10 cellular contexts compared by ENCODE assay signal in genomic region chr5:160315968-160316367, GRCh38. TPM values are rescaled to one million over a fixed set of nuclear protein-coding genes. Genes with fewer than 3 reads are reported as not detected.
A peak's percentile ranks its signal among the peaks of the same experiment; 100 is the strongest.
DNase-seq lines count a peak whose midpoint lies in the region; ATAC-seq and TF ChIP-seq lines count a peak whose summit lies in the region.
"Had no signal": no experiment of that assay in that cellular context is flagged by ENCODE, and none has a peak within 500 bp of the region (broad histone marks: within the 10 kb centered on the region; RNA-seq: fewer than 3 reads in every experiment).

No MANE protein-coding gene starts in this region.

- peaks cover 17% of the 10 kb centered on the region for H3K4me1 ChIP-seq in body of pancreas
- H3K4me1 ChIP-seq in prostate gland (replicated peaks) = no peaks in the 10 kb centered on the region

- no peaks in the 10 kb centered on the region for H3K36me3 ChIP-seq in body of pancreas (replicated peaks in 1 of 2; ENCODE audit: insufficient read depth in 1 of 2, low read depth in 2 of 2)
- H3K36me3 ChIP-seq in prostate gland = no peaks in the 10 kb centered on the region
- H3K36me3 ChIP-seq: brain microvascular endothelial cell, thoracic aorta had no signal

- no peak for TF ChIP-seq POLR2A in body of pancreas (IDR thresholded peaks at IDR 0.05)
- no peak for TF ChIP-seq POLR2A in prostate gland (IDR thresholded peaks at IDR 0.05)

- DNase-seq in DMS 273 (lab: John Stamatoyannopoulos, UW; ENCODE audit: unreplicated experiment) (peak; percentile 49), DMS 273 treated with DMSO at 0.1 percent for 48 hours (lab: John Stamatoyannopoulos, UW) (no peak), NCI-H2029 treated with DMSO at 0.1 percent for 48 hours (lab: John Stamatoyannopoulos, UW) (peak; percentile 36), body of pancreas (peak; percentile 16 to 32 (median 23)), prostate gland (ENCODE audit: low spot score) (peak; percentile 39), HUDEP-2 (lab: John Stamatoyannopoulos, UW; ENCODE audit: unreplicated experiment in 76 of 76) (no peak)
- DNase-seq: brain microvascular endothelial cell had no signal

- H3K27ac ChIP-seq in body of pancreas = no peak overlapping the region
- H3K27ac ChIP-seq in prostate gland = no peak overlapping the region
- H3K27ac ChIP-seq: brain microvascular endothelial cell, thoracic aorta had no signal

- no peak for TF ChIP-seq CTCF in body of pancreas (IDR thresholded peaks at IDR 0.05)
- no peak for TF ChIP-seq CTCF in prostate gland (IDR thresholded peaks at IDR 0.05)

- intact Hi-C loops in body of pancreas (cut with DNase I) = no loop called here
- intact Hi-C loops in prostate gland (cut with DNase I) = no loop called here

- 0 to 15% methylated on average over 1 of the region's 1 CpG for WGBS in body of pancreas, 2 donors
- WGBS in prostate gland = 24% methylated on average over 1 of the region's 1 CpG

- H3K4me3 ChIP-seq in body of pancreas (no peak overlapping the region), prostate gland (no peak overlapping the region)
- H3K4me3 ChIP-seq: thoracic aorta had no signal

- no peaks in the 10 kb centered on the region for H3K9me3 ChIP-seq in body of pancreas
- H3K9me3 ChIP-seq in prostate gland = no peaks in the 10 kb centered on the region
- H3K9me3 ChIP-seq: thoracic aorta had no signal

- ATAC-seq in body of pancreas = peak; percentile 53
- ATAC-seq in GM18870 (IDR thresholded peaks at IDR 0.05; ENCODE audit: unreplicated experiment) = no peak
- no peak for ATAC-seq in HG03521 (IDR thresholded peaks at IDR 0.05; ENCODE audit: unreplicated experiment)

- H3K27me3 ChIP-seq in body of pancreas (no peaks in the 10 kb centered on the region), prostate gland (replicated peaks; ENCODE audit: insufficient read depth) (no peaks in the 10 kb centered on the region)
- H3K27me3 ChIP-seq: brain microvascular endothelial cell had no signal

RNA-seq across cellular contexts. Expression of gene CCNJL, which starts 3.6 kb away (rescaled TPM):
- total RNA-seq in body of pancreas (under 1 TPM; 0.26 to 0.66 TPM), prostate gland (10 to 100 TPM in 1 of 2 donors, 1 to 10 TPM in 1; 4.1 to 26.7 TPM)

RNA-seq across cellular contexts. Expression of gene C1QTNF2, which starts 54.5 kb away (rescaled TPM):
- total RNA-seq in body of pancreas (under 1 TPM in 1 of 2 donors, not detected in 1; 0.26 TPM), prostate gland (1 to 10 TPM in 1 of 2 donors, not detected in 1; 8.4 TPM)

Comparison
In these comparisons a context has a peak if more than half of its experiments do, and no peak if none do; other contexts are left out.
1. DNase-seq: peak in DMS 273 (single experiment), NCI-H2029 treated with DMSO at 0.1 percent for 48 hours (single experiment), body of pancreas (4 of 4) and prostate gland (single experiment); none in DMS 273 treated with DMSO at 0.1 percent for 48 hours (single experiment) and HUDEP-2 (0 of 76).